1 cellular context compared by ENCODE assay signal in genomic region chr19:2061936-2062729, GRCh38.
TF ChIP-seq lines count a peak whose summit lies in the region.

No MANE protein-coding gene starts in this region.

TF ChIP-seq in GM12878, 131 proteins besides CTCF, POLR2A, EP300 and RAD21:
- TF ChIP-seq ZBED1 (IDR thresholded peaks at IDR 0.05; ENCODE audit: borderline replicate concordance) (no peak), SREBF2 (IDR thresholded peaks at IDR 0.05; ENCODE audit: low read length) (no peak), BRCA1 (IDR thresholded peaks at IDR 0.05; ENCODE audit: low read depth, low read length) (no peak), REST (IDR thresholded peaks at IDR 0.05; ENCODE audit: low read depth, low read length) (no peak), NR2F1 (conservative IDR thresholded peaks at IDR 0.05) (0 out of 2 replicates have a peak, but pooled peaks have one; percentile 63), EGR1 (IDR thresholded peaks at IDR 0.05; ENCODE audit: borderline replicate concordance in 1 of 2, low read depth in 2 of 2, low read length in 2 of 2) (0 out of 3 replicates have a peak, but pooled peaks of 1 of the 2 experiments have one; percentile 4), LARP7 (IDR thresholded peaks at IDR 0.05) (peak; percentile 55; the same call in 1 of the 2 replicates), E2F4 (IDR thresholded peaks at IDR 0.05; ENCODE audit: low read depth, low read length) (no peak), POLR2AphosphoS5 (IDR thresholded peaks at IDR 0.05; ENCODE audit: low read length) (peak; percentile 15; the same call in 1 of the 2 replicates), HDGF (IDR thresholded peaks at IDR 0.05) (peak; percentile 39; the same call in 1 of the 2 replicates), MLLT1 (IDR thresholded peaks at IDR 0.05) (peak; percentile 72), MTA2 (IDR thresholded peaks at IDR 0.05; ENCODE audit: low read depth) (0 out of 2 replicates have a peak, but pooled peaks have one; percentile 10), SMC3 (IDR thresholded peaks at IDR 0.05; ENCODE audit: borderline replicate concordance, low read length) (peak; percentile 33; the same call in 1 of the 2 replicates), NKRF (conservative IDR thresholded peaks at IDR 0.05) (peak; percentile 60; the same call in 1 of the 2 replicates), SMARCA5 (IDR thresholded peaks at IDR 0.05) (0 out of 2 replicates have a peak, but pooled peaks have one; percentile 62), RUNX3 (IDR thresholded peaks at IDR 0.05; ENCODE audit: low read length) (peak; percentile 59), PAX8 (IDR thresholded peaks at IDR 0.05) (no peak)
